Comparison of ENCODE assay signal across 1 cellular context in genomic region chr1:209858561-209859103, GRCh38.
TF ChIP-seq lines count a peak whose summit lies in the region.

No MANE protein-coding gene starts in this region.

TF ChIP-seq in K562, 482 proteins besides CTCF, POLR2A, EP300 and RAD21:
- TF ChIP-seq POLR2B (IDR thresholded peaks at IDR 0.05; ENCODE audit: low read depth, partially characterized antibody) (no peak), ZFP1 (CRISPR knock-in tag; IDR thresholded peaks at IDR 0.05) (no peak), SMAD2 (IDR thresholded peaks at IDR 0.05; ENCODE audit: low read depth, low read length) (no peak), MCM3 (IDR thresholded peaks at IDR 0.05) (no peak), ZC3H4 (CRISPR knock-in tag; IDR thresholded peaks at IDR 0.05; ENCODE audit: borderline replicate concordance) (no peak), U2AF2 (optimal IDR thresholded peaks at IDR 0.05; ENCODE audit: low read depth, low read length) (no peak), POLR2G (IDR thresholded peaks at IDR 0.05; ENCODE audit: low read depth, low read length) (peak; percentile 29; the same call in 1 of the 2 replicates)
- TF ChIP-seq, protein P1, sequence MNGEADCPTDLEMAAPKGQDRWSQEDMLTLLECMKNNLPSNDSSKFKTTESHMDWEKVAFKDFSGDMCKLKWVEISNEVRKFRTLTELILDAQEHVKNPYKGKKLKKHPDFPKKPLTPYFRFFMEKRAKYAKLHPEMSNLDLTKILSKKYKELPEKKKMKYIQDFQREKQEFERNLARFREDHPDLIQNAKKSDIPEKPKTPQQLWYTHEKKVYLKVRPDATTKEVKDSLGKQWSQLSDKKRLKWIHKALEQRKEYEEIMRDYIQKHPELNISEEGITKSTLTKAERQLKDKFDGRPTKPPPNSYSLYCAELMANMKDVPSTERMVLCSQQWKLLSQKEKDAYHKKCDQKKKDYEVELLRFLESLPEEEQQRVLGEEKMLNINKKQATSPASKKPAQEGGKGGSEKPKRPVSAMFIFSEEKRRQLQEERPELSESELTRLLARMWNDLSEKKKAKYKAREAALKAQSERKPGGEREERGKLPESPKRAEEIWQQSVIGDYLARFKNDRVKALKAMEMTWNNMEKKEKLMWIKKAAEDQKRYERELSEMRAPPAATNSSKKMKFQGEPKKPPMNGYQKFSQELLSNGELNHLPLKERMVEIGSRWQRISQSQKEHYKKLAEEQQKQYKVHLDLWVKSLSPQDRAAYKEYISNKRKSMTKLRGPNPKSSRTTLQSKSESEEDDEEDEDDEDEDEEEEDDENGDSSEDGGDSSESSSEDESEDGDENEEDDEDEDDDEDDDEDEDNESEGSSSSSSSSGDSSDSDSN (IDR thresholded peaks at IDR 0.05; ENCODE audit: borderline replicate concordance in 1 of 2, low read depth in 2 of 2, low read length in 2 of 2) = no peak
- TF ChIP-seq, protein P2, sequence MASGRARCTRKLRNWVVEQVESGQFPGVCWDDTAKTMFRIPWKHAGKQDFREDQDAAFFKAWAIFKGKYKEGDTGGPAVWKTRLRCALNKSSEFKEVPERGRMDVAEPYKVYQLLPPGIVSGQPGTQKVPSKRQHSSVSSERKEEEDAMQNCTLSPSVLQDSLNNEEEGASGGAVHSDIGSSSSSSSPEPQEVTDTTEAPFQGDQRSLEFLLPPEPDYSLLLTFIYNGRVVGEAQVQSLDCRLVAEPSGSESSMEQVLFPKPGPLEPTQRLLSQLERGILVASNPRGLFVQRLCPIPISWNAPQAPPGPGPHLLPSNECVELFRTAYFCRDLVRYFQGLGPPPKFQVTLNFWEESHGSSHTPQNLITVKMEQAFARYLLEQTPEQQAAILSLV (tag; IDR thresholded peaks at IDR 0.05) = no peak
